In genomic region chr12:28568083-28568482, GRCh38 we compare ENCODE assay signal across 13 cellular contexts.
DNase-seq lines count a peak whose midpoint lies in the region; ATAC-seq, FAIRE-seq and TF ChIP-seq lines count a peak whose summit lies in the region.
"Had no signal": no experiment of that assay in that cellular context is flagged by ENCODE, and none has a peak within 500 bp of the region (broad histone marks: within the 10 kb centered on the region; RNA-seq: fewer than 3 reads in every experiment).

No MANE protein-coding gene starts in this region.

- H3K79me2 ChIP-seq in osteoblast (ENCODE audit: insufficient read depth, low read length) = no peaks in the 10 kb centered on the region
- no peaks in the 10 kb centered on the region for H3K79me2 ChIP-seq in OCI-LY7 (ENCODE audit: insufficient read depth, low read depth, low read length)

- POLR2A ChIA-PET in BJ (lab: Charles Lee) (no interaction called here), OCI-LY7 (lab: Charles Lee) (no interaction called here)

- H3K4me1 ChIP-seq in osteoblast (ENCODE audit: insufficient read depth, low read length) = peaks cover 37% of the 10 kb centered on the region
- no peaks in the 10 kb centered on the region for H3K4me1 ChIP-seq in OCI-LY7 (ENCODE audit: insufficient read depth, low read length, poor library complexity, severe bottlenecking)

- no peak for TF ChIP-seq CTCF in BJ (IDR thresholded peaks at IDR 0.05; ENCODE audit: insufficient read depth, low read depth, low read length)
- no peak for TF ChIP-seq CTCF in osteoblast (IDR thresholded peaks at IDR 0.05; ENCODE audit: extremely low read depth, low read depth, low read length)
- TF ChIP-seq CTCF in OCI-LY7 (conservative IDR thresholded peaks at IDR 0.05; ENCODE audit: low read length) = no peak

- CTCF ChIA-PET in BJ (lab: Yijun Ruan, JAX) = interaction anchor here (0.6 kb wide), 1 partner anchor 305 kb away, joined by 3 read pairs; no protein-coding TSS in a partner anchor
- CTCF ChIA-PET in OCI-LY7 (lab: Charles Lee; ENCODE audit: unreplicated experiment) = no interaction called here

- no peak for FAIRE-seq in RCC 7860 (lab: Jason Lieb, UNC)
- FAIRE-seq: colon had no signal

- H3K4me2 ChIP-seq in osteoblast (ENCODE audit: insufficient read depth, low read length) (peak overlapping the region; percentile 21), OCI-LY7 (ENCODE audit: low read length) (no peak overlapping the region)

- no peaks in the 10 kb centered on the region for H3K9me2 ChIP-seq in OCI-LY7 (ENCODE audit: insufficient read depth, low read length)

- H3K36me3 ChIP-seq in BJ (ENCODE audit: control insufficient read depth, insufficient read depth, low read length) (no peaks in the 10 kb centered on the region), osteoblast (ENCODE audit: insufficient read depth, low read length) (no peaks in the 10 kb centered on the region), OCI-LY7 (ENCODE audit: insufficient read depth, low read length) (no peaks in the 10 kb centered on the region)

- H4K20me1 ChIP-seq in osteoblast (ENCODE audit: insufficient read depth, low read length) (no peaks in the 10 kb centered on the region), OCI-LY7 (ENCODE audit: insufficient read depth, low read length) (no peaks in the 10 kb centered on the region)

- DNase-seq in BJ (ENCODE audit: low read depth) (peak; percentile 80), RCC 7860 (ENCODE audit: low spot score) (peak; percentile 65), epithelial cell of prostate (ENCODE audit: low read depth, low spot score) (peak; percentile 41), osteoblast (ENCODE audit: insufficient read length, low spot score, missing footprints) (peak; percentile 73), OCI-LY7 (ENCODE audit: low spot score) (no peak), SIG-M5 (lab: John Stamatoyannopoulos, UW) (no peak), ureter (ENCODE audit: low spot score) (no peak)
- DNase-seq: COR-L47, NCI-H2081, Right ventricle myocardium superior had no signal

- H3K4me3 ChIP-seq in BJ (ENCODE audit: low read depth, low read length) (no peak overlapping the region), osteoblast (ENCODE audit: insufficient read depth, low read length) (no peak overlapping the region), OCI-LY7 (ENCODE audit: low read depth, low read length, poor library complexity, severe bottlenecking) (no peak overlapping the region)
- H3K4me3 ChIP-seq: skin epidermis had no signal

- H2AFZ ChIP-seq in osteoblast (ENCODE audit: low read length) (no peak overlapping the region), OCI-LY7 (ENCODE audit: low read length) (no peak overlapping the region)

- H3K9me3 ChIP-seq in osteoblast (ENCODE audit: low read depth, low read length) = no peaks in the 10 kb centered on the region
- H3K9me3 ChIP-seq in OCI-LY7 (ENCODE audit: low read length) = no peaks in the 10 kb centered on the region

- H3K27ac ChIP-seq in epithelial cell of prostate (no peak overlapping the region), osteoblast (ENCODE audit: low read depth, low read length) (peak overlapping the region; percentile 36), OCI-LY7 (ENCODE audit: low read depth, low read length, poor library complexity, severe bottlenecking) (no peak overlapping the region)

- intact Hi-C loops in OCI-LY7 (cut with micrococcal nuclease; ENCODE audit: unreplicated experiment) = no loop called here

- H3K27me3 ChIP-seq in BJ (ENCODE audit: control insufficient read depth, insufficient read depth, low read length) (no peaks in the 10 kb centered on the region), osteoblast (ENCODE audit: insufficient read depth, low read length) (no peaks in the 10 kb centered on the region)

- no TSS peak for BruUV-seq in OCI-LY7 (replicated peaks; lab: Mats Ljungman, UMichigan)

- ATAC-seq in HG02840 (IDR thresholded peaks at IDR 0.05; ENCODE audit: low FRiP score, unreplicated experiment) = no peak

Comparison
In these comparisons a context has a peak if more than half of its experiments do, and no peak if none do; other contexts are left out.
1. DNase-seq: peak in BJ (single experiment), RCC 7860 (single experiment), epithelial cell of prostate (single experiment) and osteoblast (single experiment); none in OCI-LY7 (single experiment), SIG-M5 (single experiment) and ureter (single experiment).